In genomic region chr20:59028812-59029211, GRCh38 we compare ENCODE assay signal across 2 cellular contexts.
TF ChIP-seq lines count a peak whose summit lies in the region.

No MANE protein-coding gene starts in this region.

TF ChIP-seq in SK-N-SH, 30 proteins besides CTCF, POLR2A, EP300 and RAD21 (continued from another document):
- no peak for TF ChIP-seq MXI1 (IDR thresholded peaks at IDR 0.05; ENCODE audit: low read depth, low read length)
- no peak for TF ChIP-seq JUND (IDR thresholded peaks at IDR 0.05)
- TF ChIP-seq RFX5 (IDR thresholded peaks at IDR 0.05; ENCODE audit: low read length): no peak
- TF ChIP-seq PBX3 (IDR thresholded peaks at IDR 0.05): no peak
- TF ChIP-seq ELF1 (IDR thresholded peaks at IDR 0.05): no peak
- TF ChIP-seq TEAD4 (IDR thresholded peaks at IDR 0.05; ENCODE audit: borderline replicate concordance, insufficient read depth): no peak
- no peak for TF ChIP-seq CHD2 (IDR thresholded peaks at IDR 0.05; ENCODE audit: low read length, partially characterized antibody)
- no peak for TF ChIP-seq SIN3A (IDR thresholded peaks at IDR 0.05; ENCODE audit: borderline replicate concordance, low read depth, low read length)
- TF ChIP-seq MEF2A (IDR thresholded peaks at IDR 0.05; ENCODE audit: borderline replicate concordance, low read depth): no peak
- TF ChIP-seq GATA2 (CRISPR knock-in tag; IDR thresholded peaks at IDR 0.05): no peak
- TF ChIP-seq FOXJ3 (CRISPR knock-in tag; IDR thresholded peaks at IDR 0.05): no peak
- TF ChIP-seq FOXM1 (IDR thresholded peaks at IDR 0.05; ENCODE audit: low read depth): no peak
- TF ChIP-seq TCF12 (IDR thresholded peaks at IDR 0.05): no peak
- TF ChIP-seq, protein P1, sequence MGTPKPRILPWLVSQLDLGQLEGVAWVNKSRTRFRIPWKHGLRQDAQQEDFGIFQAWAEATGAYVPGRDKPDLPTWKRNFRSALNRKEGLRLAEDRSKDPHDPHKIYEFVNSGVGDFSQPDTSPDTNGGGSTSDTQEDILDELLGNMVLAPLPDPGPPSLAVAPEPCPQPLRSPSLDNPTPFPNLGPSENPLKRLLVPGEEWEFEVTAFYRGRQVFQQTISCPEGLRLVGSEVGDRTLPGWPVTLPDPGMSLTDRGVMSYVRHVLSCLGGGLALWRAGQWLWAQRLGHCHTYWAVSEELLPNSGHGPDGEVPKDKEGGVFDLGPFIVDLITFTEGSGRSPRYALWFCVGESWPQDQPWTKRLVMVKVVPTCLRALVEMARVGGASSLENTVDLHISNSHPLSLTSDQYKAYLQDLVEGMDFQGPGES (IDR thresholded peaks at IDR 0.05; ENCODE audit: low read depth, low read length): no peak
- TF ChIP-seq NRF1 (IDR thresholded peaks at IDR 0.05; ENCODE audit: low read depth, low read length): no peak
- no peak for TF ChIP-seq ZBTB33 (IDR thresholded peaks at IDR 0.05; ENCODE audit: borderline replicate concordance, low read depth)

TF ChIP-seq in SK-N-SH treated with all-trans-retinoic acid at 6 μM for 48 hours, 23 proteins besides CTCF, POLR2A, EP300 and RAD21 (continued from another document):
- TF ChIP-seq, protein P2, sequence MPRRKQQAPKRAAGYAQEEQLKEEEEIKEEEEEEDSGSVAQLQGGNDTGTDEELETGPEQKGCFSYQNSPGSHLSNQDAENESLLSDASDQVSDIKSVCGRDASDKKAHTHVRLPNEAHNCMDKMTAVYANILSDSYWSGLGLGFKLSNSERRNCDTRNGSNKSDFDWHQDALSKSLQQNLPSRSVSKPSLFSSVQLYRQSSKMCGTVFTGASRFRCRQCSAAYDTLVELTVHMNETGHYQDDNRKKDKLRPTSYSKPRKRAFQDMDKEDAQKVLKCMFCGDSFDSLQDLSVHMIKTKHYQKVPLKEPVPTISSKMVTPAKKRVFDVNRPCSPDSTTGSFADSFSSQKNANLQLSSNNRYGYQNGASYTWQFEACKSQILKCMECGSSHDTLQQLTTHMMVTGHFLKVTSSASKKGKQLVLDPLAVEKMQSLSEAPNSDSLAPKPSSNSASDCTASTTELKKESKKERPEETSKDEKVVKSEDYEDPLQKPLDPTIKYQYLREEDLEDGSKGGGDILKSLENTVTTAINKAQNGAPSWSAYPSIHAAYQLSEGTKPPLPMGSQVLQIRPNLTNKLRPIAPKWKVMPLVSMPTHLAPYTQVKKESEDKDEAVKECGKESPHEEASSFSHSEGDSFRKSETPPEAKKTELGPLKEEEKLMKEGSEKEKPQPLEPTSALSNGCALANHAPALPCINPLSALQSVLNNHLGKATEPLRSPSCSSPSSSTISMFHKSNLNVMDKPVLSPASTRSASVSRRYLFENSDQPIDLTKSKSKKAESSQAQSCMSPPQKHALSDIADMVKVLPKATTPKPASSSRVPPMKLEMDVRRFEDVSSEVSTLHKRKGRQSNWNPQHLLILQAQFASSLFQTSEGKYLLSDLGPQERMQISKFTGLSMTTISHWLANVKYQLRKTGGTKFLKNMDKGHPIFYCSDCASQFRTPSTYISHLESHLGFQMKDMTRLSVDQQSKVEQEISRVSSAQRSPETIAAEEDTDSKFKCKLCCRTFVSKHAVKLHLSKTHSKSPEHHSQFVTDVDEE (CRISPR knock-in tag; IDR thresholded peaks at IDR 0.05): no peak
- TF ChIP-seq, protein P3, sequence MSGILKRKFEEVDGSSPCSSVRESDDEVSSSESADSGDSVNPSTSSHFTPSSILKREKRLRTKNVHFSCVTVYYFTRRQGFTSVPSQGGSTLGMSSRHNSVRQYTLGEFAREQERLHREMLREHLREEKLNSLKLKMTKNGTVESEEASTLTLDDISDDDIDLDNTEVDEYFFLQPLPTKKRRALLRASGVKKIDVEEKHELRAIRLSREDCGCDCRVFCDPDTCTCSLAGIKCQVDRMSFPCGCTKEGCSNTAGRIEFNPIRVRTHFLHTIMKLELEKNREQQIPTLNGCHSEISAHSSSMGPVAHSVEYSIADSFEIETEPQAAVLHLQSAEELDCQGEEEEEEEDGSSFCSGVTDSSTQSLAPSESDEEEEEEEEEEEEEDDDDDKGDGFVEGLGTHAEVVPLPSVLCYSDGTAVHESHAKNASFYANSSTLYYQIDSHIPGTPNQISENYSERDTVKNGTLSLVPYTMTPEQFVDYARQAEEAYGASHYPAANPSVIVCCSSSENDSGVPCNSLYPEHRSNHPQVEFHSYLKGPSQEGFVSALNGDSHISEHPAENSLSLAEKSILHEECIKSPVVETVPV (CRISPR knock-in tag; IDR thresholded peaks at IDR 0.05): no peak
- TF ChIP-seq TCF4 (CRISPR knock-in tag; IDR thresholded peaks at IDR 0.05; ENCODE audit: borderline replicate concordance) (no peak), ARNTL (CRISPR knock-in tag; IDR thresholded peaks at IDR 0.05; ENCODE audit: borderline replicate concordance, low read depth) (no peak), ISL1 (CRISPR knock-in tag; IDR thresholded peaks at IDR 0.05) (no peak), PPARA (CRISPR knock-in tag; IDR thresholded peaks at IDR 0.05; ENCODE audit: borderline replicate concordance) (no peak)
